28 cellular contexts compared by ENCODE assay signal in genomic region chr2:121129692-121130091, GRCh38.
"Had no signal": no experiment of that assay in that cellular context is flagged by ENCODE, and none has a peak within 500 bp of the region (broad histone marks: within the 10 kb centered on the region; RNA-seq: fewer than 3 reads in every experiment).

No MANE protein-coding gene starts in this region.

- H3K4me1 Mint-ChIP-seq: activated CD4-positive, alpha-beta T cell treated with anti-CD3 and anti-CD28 coated beads, Interleukin-2, amount 10 ng/mL, durations not matched to agents 24 days and 14 days; activated naive CD4-positive, alpha-beta T cell treated with anti-CD3 and anti-CD28 coated beads, Interleukin-2, amount 10 ng/mL, durations not matched to agents 7 days and 5 days; activated naive CD8-positive, alpha-beta T cell treated with anti-CD3 and anti-CD28 coated beads, Interleukin-2, amount 10 ng/mL, durations not matched to agents 7 days and 5 days; stimulated activated naive B cell treated with anti-CD40 and anti-IgM and Interleukin-4, amounts not matched to agents 10 μg/mL and 1 μg/mL and 100 μg/mL, for 72 hours had no signal

- H3K27ac Mint-ChIP-seq: activated CD4-positive, alpha-beta memory T cell treated with anti-CD3 and anti-CD28 coated beads for 36 hours; activated CD4-positive, alpha-beta T cell treated with anti-CD3 and anti-CD28 coated beads, Interleukin-2, amount 10 ng/mL, durations not matched to agents 24 days and 14 days; activated naive CD4-positive, alpha-beta T cell treated with anti-CD3 and anti-CD28 coated beads, Interleukin-2, amount 10 ng/mL, durations not matched to agents 7 days and 5 days; activated naive CD8-positive, alpha-beta T cell treated with anti-CD3 and anti-CD28 coated beads, Interleukin-2, amount 10 ng/mL, durations not matched to agents 7 days and 5 days; activated T-cell treated with anti-CD3 and anti-CD28 coated beads, Interleukin-2, amount 50 U/mL, for 24 hours; brain; naive B cell; nephron progenitor cell; progenitor cell of endocrine pancreas; stimulated activated naive B cell treated with anti-CD40 and anti-IgM and Interleukin-4, amounts not matched to agents 10 μg/mL and 1 μg/mL and 100 μg/mL, for 72 hours; T-helper 2 cell treated with Interferon-gamma antibody and Interleukin-4, amounts not matched to agents 5 μg/mL and 100 μg/mL, for 36 hours had no signal

- H3K27ac ChIP-seq: ascending aorta, epithelial cell of prostate, gastroesophageal sphincter, ovary, right lobe of liver, stomach, tibial nerve had no signal

- H3K4me3 Mint-ChIP-seq: activated CD4-positive, alpha-beta memory T cell treated with anti-CD3 and anti-CD28 coated beads for 36 hours; activated CD4-positive, alpha-beta T cell treated with anti-CD3 and anti-CD28 coated beads, Interleukin-2, amount 10 ng/mL, durations not matched to agents 24 days and 14 days; activated naive CD4-positive, alpha-beta T cell treated with anti-CD3 and anti-CD28 coated beads, Interleukin-2, amount 10 ng/mL, durations not matched to agents 7 days and 5 days; activated naive CD8-positive, alpha-beta T cell treated with anti-CD3 and anti-CD28 coated beads, Interleukin-2, amount 10 ng/mL, durations not matched to agents 7 days and 5 days; activated T-cell treated with anti-CD3 and anti-CD28 coated beads, Interleukin-2, amount 50 U/mL, for 24 hours; brain; mesothelial cell of epicardium; naive B cell; nephron progenitor cell; stimulated activated naive B cell treated with anti-CD40 and anti-IgM and Interleukin-4, amounts not matched to agents 10 μg/mL and 1 μg/mL and 100 μg/mL, for 72 hours; T-helper 2 cell treated with Interferon-gamma antibody and Interleukin-4, amounts not matched to agents 5 μg/mL and 100 μg/mL, for 36 hours had no signal

- H3K36me3 Mint-ChIP-seq: activated CD4-positive, alpha-beta memory T cell treated with anti-CD3 and anti-CD28 coated beads for 36 hours; activated naive CD4-positive, alpha-beta T cell treated with anti-CD3 and anti-CD28 coated beads, Interleukin-2, amount 10 ng/mL, durations not matched to agents 7 days and 5 days; activated naive CD8-positive, alpha-beta T cell treated with anti-CD3 and anti-CD28 coated beads, Interleukin-2, amount 10 ng/mL, durations not matched to agents 7 days and 5 days; brain; mesothelial cell of epicardium; stimulated activated naive B cell treated with anti-CD40 and anti-IgM and Interleukin-4, amounts not matched to agents 10 μg/mL and 1 μg/mL and 100 μg/mL, for 72 hours had no signal

- H3K4me1 ChIP-seq: ascending aorta, gastroesophageal sphincter, right lobe of liver, tibial nerve had no signal

- H3K27me3 ChIP-seq: ascending aorta, ovary, right lobe of liver, tibial nerve had no signal

- H3K27me3 Mint-ChIP-seq: activated CD4-positive, alpha-beta T cell treated with anti-CD3 and anti-CD28 coated beads, Interleukin-2, amount 10 ng/mL, durations not matched to agents 24 days and 14 days; activated naive CD4-positive, alpha-beta T cell treated with anti-CD3 and anti-CD28 coated beads, Interleukin-2, amount 10 ng/mL, durations not matched to agents 7 days and 5 days; activated naive CD8-positive, alpha-beta T cell treated with anti-CD3 and anti-CD28 coated beads, Interleukin-2, amount 10 ng/mL, durations not matched to agents 7 days and 5 days; activated T-cell treated with anti-CD3 and anti-CD28 coated beads, Interleukin-2, amount 50 U/mL, for 24 hours had no signal

- DNase-seq: activated CD4-positive, alpha-beta memory T cell treated with anti-CD3 and anti-CD28 coated beads for 36 hours; activated CD4-positive, alpha-beta T cell treated with anti-CD3 and anti-CD28 coated beads, Interleukin-2, amount 10 ng/mL, durations not matched to agents 24 days and 14 days; activated CD8-positive, alpha-beta memory T cell treated with anti-CD3 and anti-CD28 coated beads, Interleukin-2, amount 50 U/mL, for 48 hours; activated gamma-delta T cell; activated naive CD4-positive, alpha-beta T cell treated with anti-CD3 and anti-CD28 coated beads, Interleukin-2, amount 10 ng/mL, durations not matched to agents 7 days and 5 days; activated naive CD8-positive, alpha-beta T cell treated with anti-CD3 and anti-CD28 coated beads, Interleukin-2, amount 10 ng/mL, durations not matched to agents 7 days and 5 days; activated T-cell treated with anti-CD3 and anti-CD28 coated beads, Interleukin-2, amount 50 U/mL, for 24 hours; dermis blood vessel endothelial cell; effector CD8-positive, alpha-beta T cell; hippocampal formation; naive B cell; nephron progenitor cell; ovary; right lobe of liver; small intestine; stimulated activated CD4-positive, alpha-beta T cell treated with anti-CD3 and anti-CD28 coated beads, Interleukin-4, amount 100 ng/mL, for 24 hours; stimulated activated naive B cell treated with anti-CD40 and anti-IgM and Interleukin-4, amounts not matched to agents 10 μg/mL and 1 μg/mL and 100 μg/mL, for 72 hours; stomach; T-helper 1 cell had no signal

- H3K9me3 ChIP-seq: ascending aorta, gastroesophageal sphincter, ovary, right lobe of liver, stomach, tibial nerve had no signal

- H3K4me3 ChIP-seq: ascending aorta, gastroesophageal sphincter, ovary, right lobe of liver, stomach, tibial nerve had no signal

- H3K36me3 ChIP-seq: ascending aorta, gastroesophageal sphincter, ovary, right lobe of liver, stomach, tibial nerve had no signal

- H3K9me3 Mint-ChIP-seq: activated CD4-positive, alpha-beta memory T cell treated with anti-CD3 and anti-CD28 coated beads for 36 hours; activated CD4-positive, alpha-beta T cell treated with anti-CD3 and anti-CD28 coated beads, Interleukin-2, amount 10 ng/mL, durations not matched to agents 24 days and 14 days; activated naive CD4-positive, alpha-beta T cell treated with anti-CD3 and anti-CD28 coated beads, Interleukin-2, amount 10 ng/mL, durations not matched to agents 7 days and 5 days; activated naive CD8-positive, alpha-beta T cell treated with anti-CD3 and anti-CD28 coated beads, Interleukin-2, amount 10 ng/mL, durations not matched to agents 7 days and 5 days; activated T-cell treated with anti-CD3 and anti-CD28 coated beads, Interleukin-2, amount 50 U/mL, for 24 hours; mesothelial cell of epicardium; nephron progenitor cell; T-helper 2 cell treated with Interferon-gamma antibody and Interleukin-4, amounts not matched to agents 5 μg/mL and 100 μg/mL, for 36 hours had no signal

- ATAC-seq: activated CD4-positive, CD25-positive, alpha-beta regulatory T cell treated with anti-CD3 and anti-CD28 coated beads, Interleukin-2, amount 50 U/mL, for 24 hours; gastroesophageal sphincter; stimulated activated naive B cell treated with anti-CD40 and anti-IgM and Interleukin-4, amounts not matched to agents 10 μg/mL and 1 μg/mL and 100 μg/mL, for 72 hours had no signal
